In genomic region chrX:132490086-132490419, GRCh38 we compare ENCODE assay signal across 8 cellular contexts. TPM values are rescaled to one million over a fixed set of nuclear protein-coding genes. Genes with fewer than 3 reads are reported as not detected.
DNase-seq lines count a peak whose midpoint lies in the region; ATAC-seq, FAIRE-seq and TF ChIP-seq lines count a peak whose summit lies in the region.

No MANE protein-coding gene starts in this region.

- peak overlapping the region; percentile 84 for H3K27ac ChIP-seq in 22Rv1

- H3K4me1 Mint-ChIP-seq in activated CD8-positive, alpha-beta T cell treated with anti-CD3 and anti-CD28 coated beads, Interleukin-2, amount 10 ng/mL, durations not matched to agents 7 days and 5 days (ENCODE audit: low read depth), result peaks cover 41% of the 10 kb centered on the region
- H3K4me1 Mint-ChIP-seq in type B pancreatic cell (ENCODE audit: unreplicated experiment), result peaks cover 38% of the 10 kb centered on the region

- H3K27ac Mint-ChIP-seq in activated CD8-positive, alpha-beta T cell treated with anti-CD3 and anti-CD28 coated beads, Interleukin-2, amount 10 ng/mL, durations not matched to agents 7 days and 5 days, result peak overlapping the region; percentile 94
- peak overlapping the region; percentile 94 for H3K27ac Mint-ChIP-seq in type B pancreatic cell

- H3K36me3 Mint-ChIP-seq in activated CD8-positive, alpha-beta T cell treated with anti-CD3 and anti-CD28 coated beads, Interleukin-2, amount 10 ng/mL, durations not matched to agents 7 days and 5 days (ENCODE audit: low read depth), result peaks cover 4% of the 10 kb centered on the region
- no peaks in the 10 kb centered on the region for H3K36me3 Mint-ChIP-seq in type B pancreatic cell

- no peaks in the 10 kb centered on the region for H3K27me3 Mint-ChIP-seq in activated CD8-positive, alpha-beta T cell treated with anti-CD3 and anti-CD28 coated beads, Interleukin-2, amount 10 ng/mL, durations not matched to agents 7 days and 5 days (ENCODE audit: low read depth)
- H3K27me3 Mint-ChIP-seq in type B pancreatic cell, result peaks cover 22% of the 10 kb centered on the region

- TF ChIP-seq CTCF in 22Rv1 (IDR thresholded peaks at IDR 0.05), result no peak; the same call in 1 of the 2 replicates
- no peak for TF ChIP-seq CTCF in type B pancreatic cell (conservative IDR thresholded peaks at IDR 0.05)

- no peak for DNase-seq in activated CD8-positive, alpha-beta T cell treated with anti-CD3 and anti-CD28 coated beads, Interleukin-2, amount 10 ng/mL, durations not matched to agents 7 days and 5 days
- no peak for DNase-seq in left lobe of liver (ENCODE audit: low spot score)
- DNase-seq in type B pancreatic cell (ENCODE audit: extremely low spot score, unreplicated experiment), result no peak
- no peak for DNase-seq in GM12891 (ENCODE audit: insufficient read length, low spot score)
- no peak for DNase-seq in UCSD-AML1 (lab: John Stamatoyannopoulos, UW; ENCODE audit: unreplicated experiment)

- peak; percentile 4 for ATAC-seq in GM18517 (IDR thresholded peaks at IDR 0.05; ENCODE audit: unreplicated experiment)
- peak; percentile 16 for ATAC-seq in HG03439 (IDR thresholded peaks at IDR 0.05; ENCODE audit: unreplicated experiment)
- peak; percentile 5 for ATAC-seq in activated CD8-positive, alpha-beta T cell treated with anti-CD3 and anti-CD28 coated beads, Interleukin-2, amount 10 ng/mL, durations not matched to agents 7 days and 5 days
- peak; percentile 11 for ATAC-seq in left lobe of liver

- no peak for FAIRE-seq in GM12891 (lab: Jason Lieb, UNC)

- H3K9me3 Mint-ChIP-seq in activated CD8-positive, alpha-beta T cell treated with anti-CD3 and anti-CD28 coated beads, Interleukin-2, amount 10 ng/mL, durations not matched to agents 7 days and 5 days (ENCODE audit: insufficient read depth), result no peaks in the 10 kb centered on the region
- no peaks in the 10 kb centered on the region for H3K9me3 Mint-ChIP-seq in type B pancreatic cell

- no peak for TF ChIP-seq POLR2A in GM12891 (IDR thresholded peaks at IDR 0.05; ENCODE audit: low read depth, low read length)

- POLR2A ChIA-PET in activated CD8-positive, alpha-beta T cell treated with anti-CD3 and anti-CD28 coated beads, Interleukin-2, amount 10 ng/mL, durations not matched to agents 7 days and 5 days (lab: Charles Lee), result interaction anchor here (1.6 kb wide), 1 partner anchor 9 kb away, joined by 8 read pairs; no protein-coding TSS in a partner anchor

- peak overlapping the region; percentile 90 for H3K4me3 Mint-ChIP-seq in activated CD8-positive, alpha-beta T cell treated with anti-CD3 and anti-CD28 coated beads, Interleukin-2, amount 10 ng/mL, durations not matched to agents 7 days and 5 days
- peak overlapping the region; percentile 99 for H3K4me3 Mint-ChIP-seq in type B pancreatic cell

- CTCF ChIA-PET in activated CD8-positive, alpha-beta T cell treated with anti-CD3 and anti-CD28 coated beads, Interleukin-2, amount 10 ng/mL, durations not matched to agents 7 days and 5 days (lab: Charles Lee), result interaction anchor here (2.0 to 2.2 kb wide), 2 partner anchors 10 to 123 kb away, joined by 13 to 14 read pairs; no protein-coding TSS in a partner anchor

TF ChIP-seq in GM12891, 5 proteins besides CTCF, POLR2A, EP300 and RAD21:
- no peak for TF ChIP-seq POLR2AphosphoS5 (IDR thresholded peaks at IDR 0.05; ENCODE audit: low read depth, low read length)
- TF ChIP-seq POU2F2 (IDR thresholded peaks at IDR 0.05; ENCODE audit: low read depth, low read length), result no peak
- no peak for TF ChIP-seq SPI1 (IDR thresholded peaks at IDR 0.05; ENCODE audit: low read depth, low read length)
- no peak for TF ChIP-seq TAF1 (IDR thresholded peaks at IDR 0.05; ENCODE audit: low read depth, low read length)
- no peak for TF ChIP-seq PAX5 (IDR thresholded peaks at IDR 0.05; ENCODE audit: insufficient read depth, low read length, severe bottlenecking)
TF ChIP-seq in GM12891: peak in this region for 0.

RNA-seq across cellular contexts. Expression of gene MBNL3, which starts 1.2 kb away (rescaled TPM):
- 10 to 100 TPM; 30.0 TPM for total RNA-seq in activated CD8-positive, alpha-beta T cell treated with anti-CD3 and anti-CD28 coated beads, Interleukin-2, amount 10 ng/mL, durations not matched to agents 7 days and 5 days
- total RNA-seq in left lobe of liver, result 93.4 TPM
- 13.5 and 27.5 TPM in 2 replicates for total RNA-seq in type B pancreatic cell (ENCODE audit: low replicate concordance)
- 4.9 TPM for polyA plus RNA-seq in GM12891 (2012; ENCODE audit: low read depth, missing spikeins)
